ENCODE assay signal across 8 cellular contexts in genomic region chr2:241102239-241102803, GRCh38. TPM values are rescaled to one million over a fixed set of nuclear protein-coding genes. Genes with fewer than 3 reads are reported as not detected.
DNase-seq lines count a peak whose midpoint lies in the region; ATAC-seq, FAIRE-seq and TF ChIP-seq lines count a peak whose summit lies in the region.

TSS of gene MTERF4 (minus strand) at chr2:241102287. CDS start at chr2:241102273, 14 bp downstream.

- peak within 1 kb of the TSS; percentile 83 for H3K27ac ChIP-seq in HUES64 (ENCODE audit: low read depth, low read length)

- 0 out of 2 replicates have a peak, but pooled peaks cover 3% of the 10 kb centered on the region for H3K4me1 ChIP-seq in HUES64 (ENCODE audit: insufficient read depth, low read length)

- no peaks in the 10 kb centered on the region for H3K27me3 ChIP-seq in HUES64 (ENCODE audit: insufficient read depth, low read length)

- TF ChIP-seq CTCF in D721Med (IDR thresholded peaks at IDR 0.05; ENCODE audit: insufficient read depth, missing control alignments) (no peak), epithelial cell of proximal tubule (conservative IDR thresholded peaks at IDR 0.05; ENCODE audit: low read depth, low read length) (no peak)

- no peak for FAIRE-seq in D721Med (lab: Jason Lieb, UNC)

- ATAC-seq in GM21423 (IDR thresholded peaks at IDR 0.05; ENCODE audit: unreplicated experiment), result peak; percentile 90

- H3K4me3 ChIP-seq in HUES64 (ENCODE audit: low read length) (peak within 1 kb of the TSS; percentile 82), epithelial cell of proximal tubule (ENCODE audit: low read depth, low read length) (peak within 1 kb of the TSS; percentile 87)

- DNase-seq in D721Med (ENCODE audit: insufficient read length, low spot score), result peak; percentile 59
- peak; percentile 93 for DNase-seq in OCI-M1 (lab: John Stamatoyannopoulos, UW)
- peak; percentile 89 for DNase-seq in activated T-cell treated with anti-CD3 and anti-CD28 coated beads, Interleukin-2, amount 50 U/mL, for 1 hour
- DNase-seq in epithelial cell of proximal tubule (ENCODE audit: low read depth), result peak; percentile 15
- DNase-seq in mucosa of gallbladder (ENCODE audit: low spot score), result peak; percentile 84
- peak; percentile 74 to 75 for DNase-seq in stimulated activated CD8-positive, alpha-beta memory T cell treated with anti-CD3 and anti-CD28 coated beads, Interleukin-4, amount 100 ng/mL, for 4 hours (ENCODE audit: low read depth in 2 of 2, low spot score in 1 of 2)

- WGBS in HUES64, result under 1% methylated on average over 56 of the region's 56 CpGs

- no peaks in the 10 kb centered on the region for H3K9me3 ChIP-seq in HUES64 (ENCODE audit: insufficient read depth, low read depth, low read length)

- peak within 1 kb of the TSS; percentile 84 for H3K9ac ChIP-seq in HUES64 (ENCODE audit: low read depth, low read length)

- H3K36me3 ChIP-seq in HUES64 (ENCODE audit: insufficient read depth, low read length), result peaks cover 38% of the 10 kb centered on the region

RNA-seq across cellular contexts. Expression of gene MTERF4, which starts in this region (rescaled TPM):
- polyA plus RNA-seq in HUES64 (2013, experiment 1 of 2), result 26.6 TPM
- polyA plus RNA-seq in HUES64 (2013, experiment 2 of 2), result 24.3 TPM
- 9.7 and 33.8 TPM in 2 replicates for total RNA-seq in epithelial cell of proximal tubule
- 32.7 TPM for total RNA-seq in mucosa of gallbladder

Comparison
In these comparisons a context has a peak if more than half of its experiments do, and no peak if none do; other contexts are left out.
1. Peak in every context shown above with its lines: DNase-seq, ATAC-seq, H3K4me3 ChIP-seq and H3K27ac ChIP-seq.
2. DNase-seq: peak in every context shown above with its lines; median percentile 93 in OCI-M1; 89 in activated T-cell treated with anti-CD3 and anti-CD28 coated beads, Interleukin-2, amount 50 U/mL, for 1 hour; 84 in mucosa of gallbladder; 74 in stimulated activated CD8-positive, alpha-beta memory T cell treated with anti-CD3 and anti-CD28 coated beads, Interleukin-4, amount 100 ng/mL, for 4 hours; 59 in D721Med; 15 in epithelial cell of proximal tubule.